Comparison of ENCODE assay signal across 14 cellular contexts in genomic region chr1:95641386-95641785, GRCh38.
DNase-seq lines count a peak whose midpoint lies in the region; ATAC-seq and TF ChIP-seq lines count a peak whose summit lies in the region.
"Had no signal": no experiment of that assay in that cellular context is flagged by ENCODE, and none has a peak within 500 bp of the region (broad histone marks: within the 10 kb centered on the region; RNA-seq: fewer than 3 reads in every experiment).

No MANE protein-coding gene starts in this region.

- H3K4me1 Mint-ChIP-seq in MCF 10A (ENCODE audit: insufficient read depth, unreplicated experiment), result peaks cover 9% of the 10 kb centered on the region
- no peaks in the 10 kb centered on the region for H3K4me1 Mint-ChIP-seq in GM23338
- H3K4me1 Mint-ChIP-seq in activated naive CD8-positive, alpha-beta T cell treated with anti-CD3 and anti-CD28 coated beads for 36 hours, result no peaks in the 10 kb centered on the region
- H3K4me1 Mint-ChIP-seq: CD8-positive, alpha-beta memory T cell had no signal

- H3K79me2 ChIP-seq in GM23338 (replicated peaks; ENCODE audit: insufficient read depth), result no peaks in the 10 kb centered on the region

- no peaks in the 10 kb centered on the region for H3K9me3 Mint-ChIP-seq in MCF 10A (ENCODE audit: unreplicated experiment)
- H3K9me3 Mint-ChIP-seq in GM23338, result 0 out of 3 replicates have a peak, but pooled peaks cover 2% of the 10 kb centered on the region
- no peaks in the 10 kb centered on the region for H3K9me3 Mint-ChIP-seq in activated naive CD8-positive, alpha-beta T cell treated with anti-CD3 and anti-CD28 coated beads for 36 hours

- no peak overlapping the region; the same call in 1 of the 2 replicates for H2AFZ ChIP-seq in GM23338

- H3K27ac ChIP-seq in breast epithelium, result peak overlapping the region; percentile 8 to 63
- H3K27ac ChIP-seq in GM23338 (ENCODE audit: low read depth), result no peak overlapping the region
- H3K27ac ChIP-seq: BLaER1 had no signal

- no TSS peak for BruUV-seq in MCF 10A (replicated peaks; lab: Mats Ljungman, UMichigan)

- no peaks in the 10 kb centered on the region for H3K9me3 ChIP-seq in breast epithelium
- H3K9me3 ChIP-seq in mucosa of descending colon, result no peaks in the 10 kb centered on the region
- H3K9me3 ChIP-seq: BLaER1, HAP-1 had no signal

- TF ChIP-seq CTCF in breast epithelium (IDR thresholded peaks at IDR 0.05) (no peak), MCF 10A (IDR thresholded peaks at IDR 0.05; ENCODE audit: unreplicated experiment) (no peak), mucosa of descending colon (IDR thresholded peaks at IDR 0.05) (no peak), GM23338 (conservative IDR thresholded peaks at IDR 0.05; ENCODE audit: low read depth in 2 of 2) (no peak)

- CTCF ChIA-PET in MCF 10A (lab: Yijun Ruan, JAX), result no interaction called here

- H3K36me3 Mint-ChIP-seq in MCF 10A (ENCODE audit: insufficient read depth, unreplicated experiment) (peaks cover 2% of the 10 kb centered on the region), GM23338 (ENCODE audit: low read depth) (no peaks in the 10 kb centered on the region)
- no peaks in the 10 kb centered on the region for H3K36me3 Mint-ChIP-seq in activated naive CD8-positive, alpha-beta T cell treated with anti-CD3 and anti-CD28 coated beads for 36 hours
- H3K36me3 Mint-ChIP-seq: CD8-positive, alpha-beta memory T cell had no signal

- no peak overlapping the region for H3K4me2 ChIP-seq in GM23338
- H3K4me2 ChIP-seq: BLaER1 had no signal

- intact Hi-C loops in breast epithelium (cut with DNase I; ENCODE audit: low total_unique reads) (no loop called here), MCF 10A (cut with micrococcal nuclease) (no loop called here), left colon (cut with DNase I, micrococcal nuclease) (no loop called here), mucosa of descending colon (cut with DNase I, micrococcal nuclease) (no loop called here)

- H3K36me3 ChIP-seq in breast epithelium, result no peaks in the 10 kb centered on the region
- no peaks in the 10 kb centered on the region for H3K36me3 ChIP-seq in mucosa of descending colon (ENCODE audit: low read depth)
- no peaks in the 10 kb centered on the region for H3K36me3 ChIP-seq in GM23338 (ENCODE audit: insufficient read depth)
- H3K36me3 ChIP-seq: BLaER1, HAP-1 had no signal

- DNase-seq in breast epithelium (ENCODE audit: low spot score in 2 of 2) (no peak), MCF 10A (ENCODE audit: unreplicated experiment) (no peak), left colon (no peak), mucosa of descending colon (no peak), GM23338 (ENCODE audit: low spot score) (no peak)
- no peak for DNase-seq in activated naive CD8-positive, alpha-beta T cell treated with anti-CD3 and anti-CD28 coated beads for 36 hours
- DNase-seq: 8988T; AML-193; CD8-positive, alpha-beta memory T cell had no signal

- H3K27me3 ChIP-seq in breast epithelium (no peaks in the 10 kb centered on the region), GM23338 (ENCODE audit: insufficient read depth) (no peaks in the 10 kb centered on the region)
- H3K27me3 ChIP-seq: BLaER1 had no signal

- POLR2A ChIA-PET in MCF 10A (lab: Yijun Ruan, JAX), result no interaction called here

- H3K9me2 ChIP-seq in GM23338 (ENCODE audit: insufficient read depth), result no peaks in the 10 kb centered on the region; the same call in none of the 2 replicates

- ATAC-seq in left colon (peak; percentile 47), mucosa of descending colon (peak; percentile 82), HG02885 (IDR thresholded peaks at IDR 0.05; ENCODE audit: poor library complexity, unreplicated experiment) (no peak), GM23338 (no peak), GM21576 (IDR thresholded peaks at IDR 0.05; ENCODE audit: unreplicated experiment) (no peak)
- ATAC-seq: GM12878 had no signal

- TF ChIP-seq POLR2A in breast epithelium (IDR thresholded peaks at IDR 0.05), result no peak

- H3K27me3 Mint-ChIP-seq in MCF 10A (ENCODE audit: insufficient read depth, unreplicated experiment), result no peaks in the 10 kb centered on the region
- H3K27me3 Mint-ChIP-seq in GM23338 (ENCODE audit: insufficient read depth, low read depth, poor library complexity), result no peaks in the 10 kb centered on the region
- H3K27me3 Mint-ChIP-seq in activated naive CD8-positive, alpha-beta T cell treated with anti-CD3 and anti-CD28 coated beads for 36 hours, result no peaks in the 10 kb centered on the region
- H3K27me3 Mint-ChIP-seq: CD8-positive, alpha-beta memory T cell had no signal

- H3F3A ChIP-seq in GM23338 (replicated peaks; ENCODE audit: low read depth), result no peaks in the 10 kb centered on the region

- H4K20me1 ChIP-seq in GM23338 (replicated peaks; ENCODE audit: insufficient read depth), result no peaks in the 10 kb centered on the region
- H4K20me1 ChIP-seq: BLaER1 had no signal

- H3K4me3 Mint-ChIP-seq in MCF 10A (ENCODE audit: unreplicated experiment) (no peak overlapping the region), GM23338 (no peak overlapping the region)
- no peak overlapping the region for H3K4me3 Mint-ChIP-seq in activated naive CD8-positive, alpha-beta T cell treated with anti-CD3 and anti-CD28 coated beads for 36 hours
- H3K4me3 Mint-ChIP-seq: CD8-positive, alpha-beta memory T cell had no signal

- H3K4me1 ChIP-seq in breast epithelium (no peaks in the 10 kb centered on the region), mucosa of descending colon (ENCODE audit: low read depth) (no peaks in the 10 kb centered on the region), GM23338 (ENCODE audit: insufficient read depth) (no peaks in the 10 kb centered on the region)
- H3K4me1 ChIP-seq: BLaER1 had no signal

- H3K4me3 ChIP-seq in breast epithelium (no peak overlapping the region), mucosa of descending colon (no peak overlapping the region), GM23338 (no peak overlapping the region)
- H3K4me3 ChIP-seq: BLaER1, GM12878, HAP-1 had no signal

- H3K27ac Mint-ChIP-seq in MCF 10A (ENCODE audit: low read depth, unreplicated experiment), result no peak overlapping the region
- no peak overlapping the region for H3K27ac Mint-ChIP-seq in GM23338
- H3K27ac Mint-ChIP-seq in activated naive CD8-positive, alpha-beta T cell treated with anti-CD3 and anti-CD28 coated beads for 36 hours, result no peak overlapping the region

TF ChIP-seq in GM23338, 12 proteins besides CTCF, POLR2A, EP300 and RAD21 (continues in another document):
- TF ChIP-seq NANOG (IDR thresholded peaks at IDR 0.05; ENCODE audit: borderline replicate concordance) (no peak), EZH2 (IDR thresholded peaks at IDR 0.05; ENCODE audit: low read depth, unreplicated experiment) (no peak), ZNF462 (CRISPR knock-in tag; IDR thresholded peaks at IDR 0.05) (no peak), STAT1 (IDR thresholded peaks at IDR 0.05; ENCODE audit: unreplicated experiment) (no peak), ZNF114 (CRISPR knock-in tag; IDR thresholded peaks at IDR 0.05) (no peak)

Comparison
In these comparisons a context has a peak if more than half of its experiments do, and no peak if none do; other contexts are left out.
1. ATAC-seq: peak in left colon (single experiment) and mucosa of descending colon (single experiment); none in HG02885 (single experiment), GM23338 (single experiment) and GM21576 (single experiment).